ENCODE assay signal across 7 cellular contexts in the genomic region with DNA sequence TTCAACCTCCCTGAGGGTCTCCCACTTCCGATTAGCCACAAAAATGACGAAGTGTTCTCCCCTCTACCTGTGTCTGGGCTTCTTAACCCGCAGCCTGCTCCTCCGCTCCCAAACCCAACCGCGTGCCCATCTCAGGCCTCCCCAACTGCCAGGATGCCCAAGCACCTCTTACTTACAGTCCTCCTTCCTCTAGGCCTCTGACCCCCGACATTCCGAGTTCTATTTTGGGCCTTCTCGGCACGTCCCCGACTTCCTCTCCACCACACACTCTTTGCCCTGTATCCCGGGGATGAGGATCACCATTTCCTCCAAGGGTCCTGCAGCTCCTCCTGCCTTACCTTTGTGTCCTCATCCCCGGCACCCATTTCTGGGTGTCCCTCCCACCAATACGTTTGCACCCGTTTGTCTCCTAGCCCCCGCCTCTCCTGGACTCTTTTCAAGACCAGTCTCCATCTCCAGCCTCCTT. TPM values are rescaled to one million over a fixed set of nuclear protein-coding genes. Genes with fewer than 3 reads are reported as not detected.
DNase-seq lines count a peak whose midpoint lies in the region; ATAC-seq and TF ChIP-seq lines count a peak whose summit lies in the region.

No MANE protein-coding gene starts in this region.

- no peak for ATAC-seq in GM18907 (IDR thresholded peaks at IDR 0.05; ENCODE audit: unreplicated experiment)

- no peaks in the 10 kb centered on the region for H3K9me3 ChIP-seq in GM23248 (ENCODE audit: low read depth)
- no peaks in the 10 kb centered on the region for H3K9me3 ChIP-seq in OCI-LY7 (ENCODE audit: low read length)
- no peaks in the 10 kb centered on the region for H3K9me3 ChIP-seq in ectodermal cell (ENCODE audit: control insufficient read depth, low read length)
- no peaks in the 10 kb centered on the region for H3K9me3 ChIP-seq in neural progenitor cell (ENCODE audit: low read depth)

- TF ChIP-seq CTCF in OCI-LY7 (conservative IDR thresholded peaks at IDR 0.05; ENCODE audit: low read length) (no peak), neural progenitor cell (IDR thresholded peaks at IDR 0.05) (no peak), GM10248 (IDR thresholded peaks at IDR 0.05; ENCODE audit: control extremely low read depth, extremely low read depth, low read depth, missing control alignments) (no peak)

- H3K4me2 ChIP-seq in GM23248 (ENCODE audit: unreplicated experiment) (peak overlapping the region; percentile 94), OCI-LY7 (ENCODE audit: low read length) (peak overlapping the region; percentile 96), neural progenitor cell (peak overlapping the region; percentile 90)

- H4K20me1 ChIP-seq in GM23248 (ENCODE audit: insufficient read depth) (peaks cover 11% of the 10 kb centered on the region; the same call in 1 of the 2 replicates), OCI-LY7 (ENCODE audit: insufficient read depth, low read length) (peaks cover 20% of the 10 kb centered on the region), neural progenitor cell (ENCODE audit: low read depth) (peaks cover 35% of the 10 kb centered on the region)

- in situ Hi-C loops in GM23248 (cut with MboI) = no loop called here

- H3K27me3 Mint-ChIP-seq in neural progenitor cell (ENCODE audit: insufficient read depth, low read depth) = peaks cover 23% of the 10 kb centered on the region

- H3K79me2 ChIP-seq in GM23248 (ENCODE audit: insufficient read depth) = peaks cover 61% of the 10 kb centered on the region
- H3K79me2 ChIP-seq in OCI-LY7 (ENCODE audit: insufficient read depth, low read depth, low read length) = peaks cover 43% of the 10 kb centered on the region
- H3K79me2 ChIP-seq in neural progenitor cell (ENCODE audit: low read depth) = peaks cover 47% of the 10 kb centered on the region

- H3K4me1 ChIP-seq in GM23248 (ENCODE audit: insufficient read depth) = peaks cover 17% of the 10 kb centered on the region
- peaks cover 31% of the 10 kb centered on the region for H3K4me1 ChIP-seq in OCI-LY7 (ENCODE audit: insufficient read depth, low read length, poor library complexity, severe bottlenecking)
- peaks cover 10% of the 10 kb centered on the region for H3K4me1 ChIP-seq in ectodermal cell (ENCODE audit: control insufficient read depth, insufficient read depth, low read length)
- H3K4me1 ChIP-seq in neural progenitor cell = peaks cover 10% of the 10 kb centered on the region

- H3K9me2 ChIP-seq in GM23248 (ENCODE audit: insufficient read depth) (no peaks in the 10 kb centered on the region), OCI-LY7 (ENCODE audit: insufficient read depth, low read length) (no peaks in the 10 kb centered on the region)

- H3K4me1 Mint-ChIP-seq in neural progenitor cell = peaks cover 33% of the 10 kb centered on the region

- WGBS in GM23248 (ENCODE audit: low coverage in 1 of 2, low lambda C conversion rate in 2 of 2, missing lambda C conversion rate in 2 of 2), 2 experiments = 0 to 1% methylated on average over 16 of the region's 16 CpGs
- 2 to 3% methylated on average over 16 of the region's 16 CpGs for WGBS in ectodermal cell, 2 experiments

- no peaks in the 10 kb centered on the region for H3K27me3 ChIP-seq in GM23248 (replicated peaks; ENCODE audit: insufficient read depth)
- H3K27me3 ChIP-seq in ectodermal cell (ENCODE audit: control insufficient read depth, insufficient read depth, low read length, poor library complexity, severe bottlenecking) = no peaks in the 10 kb centered on the region
- no peaks in the 10 kb centered on the region for H3K27me3 ChIP-seq in neural progenitor cell

- POLR2A ChIA-PET in OCI-LY7 (lab: Charles Lee) (interaction anchor here (0.6 to 3.9 kb wide), 11 partner anchors 12 to 361 kb away, joined by 3 to 59 read pairs (median 3); a partner anchor contains a TSS), GM10248 (lab: Yijun Ruan, JAX) (interaction anchor here (0.6 to 2.8 kb wide), 14 partner anchors 9 to 197 kb away, joined by 3 to 25 read pairs (median 5); a partner anchor contains a TSS)

- peak overlapping the region; percentile 95 for H3K4me3 Mint-ChIP-seq in neural progenitor cell

- H2AFZ ChIP-seq in GM23248 = peak overlapping the region; percentile 42
- H2AFZ ChIP-seq in OCI-LY7 (ENCODE audit: low read length) = peak overlapping the region; percentile 12; the same call in 1 of the 2 replicates
- peak overlapping the region; percentile 20 for H2AFZ ChIP-seq in neural progenitor cell (replicated peaks)

- H3K9ac ChIP-seq in GM23248 (peak overlapping the region; percentile 90), neural progenitor cell (peak overlapping the region; percentile 1)

- peak overlapping the region; percentile 100 for H3K27ac Mint-ChIP-seq in neural progenitor cell

- peak overlapping the region; percentile 84 for H3K27ac ChIP-seq in GM23248
- peak overlapping the region; percentile 93 for H3K27ac ChIP-seq in OCI-LY7 (ENCODE audit: low read depth, low read length, poor library complexity, severe bottlenecking)
- H3K27ac ChIP-seq in ectodermal cell (ENCODE audit: insufficient read depth, low read depth, low read length, poor library complexity, severe bottlenecking) = peak overlapping the region; percentile 90
- H3K27ac ChIP-seq in neural progenitor cell = peak overlapping the region; percentile 88

- H3K4me3 ChIP-seq in GM23248 (peak overlapping the region; percentile 92), OCI-LY7 (ENCODE audit: low read depth, low read length, poor library complexity, severe bottlenecking) (peak overlapping the region; percentile 99), ectodermal cell (ENCODE audit: insufficient read depth, low read depth, low read length) (peak overlapping the region; percentile 94), neural progenitor cell (peak overlapping the region; percentile 87)

- BruUV-seq in OCI-LY7 (replicated peaks; lab: Mats Ljungman, UMichigan) = no TSS peak

- peaks cover 25% of the 10 kb centered on the region for H3K36me3 Mint-ChIP-seq in neural progenitor cell

- peaks cover 24% of the 10 kb centered on the region; the same call in 1 of the 2 replicates for H3K36me3 ChIP-seq in GM23248 (ENCODE audit: low read depth)
- peaks cover 61% of the 10 kb centered on the region for H3K36me3 ChIP-seq in OCI-LY7 (ENCODE audit: insufficient read depth, low read length)
- H3K36me3 ChIP-seq in ectodermal cell (ENCODE audit: control insufficient read depth, insufficient read depth, low read length) = peaks cover 24% of the 10 kb centered on the region
- peaks cover 7% of the 10 kb centered on the region for H3K36me3 ChIP-seq in neural progenitor cell

- CTCF ChIA-PET in OCI-LY7 (lab: Charles Lee; ENCODE audit: unreplicated experiment) = interaction anchor here (0.5 to 2.0 kb wide), 7 partner anchors 10 to 1081 kb away, joined by 3 to 17 read pairs (median 4); a partner anchor contains a TSS
- CTCF ChIA-PET in GM10248 (lab: Yijun Ruan, JAX) = interaction anchor here (0.6 to 17.2 kb wide), 56 partner anchors 9 to 714 kb away, joined by 3 to 535 read pairs (median 3); a partner anchor contains a TSS

- intact Hi-C loops in OCI-LY7 (cut with micrococcal nuclease; ENCODE audit: unreplicated experiment) = loop anchor here (1.0 to 5.0 kb wide), 9 partner anchors 28 to 407 kb away; a partner anchor contains a TSS

- DNase-seq in GM23248 = peak; percentile 57
- no peak for DNase-seq in OCI-LY7 (ENCODE audit: low spot score)
- DNase-seq in neural progenitor cell (ENCODE audit: low spot score) = peak; percentile 64
- DNase-seq in kidney tubule cell (ENCODE audit: low spot score) = no peak
- DNase-seq in GM10248 (ENCODE audit: extremely low spot score) = no peak

- peaks cover 3% of the 10 kb centered on the region for H3K9me3 Mint-ChIP-seq in neural progenitor cell

- H3F3A ChIP-seq in GM23248 (ENCODE audit: insufficient read depth) (peaks cover 55% of the 10 kb centered on the region), neural progenitor cell (ENCODE audit: low read depth) (peaks cover 59% of the 10 kb centered on the region)

RNA-seq across cellular contexts. Expression of a gene that starts 0.4 kb away (rescaled TPM):
- total RNA-seq in GM23248 (2014; rRNA removed; shearing (Covaris generic)) = 49.6 and 56.0 TPM in 2 replicates
- polyA plus RNA-seq in GM23248 (2016; fragmentation: Nextera tagmentation; extraction: Ambion mirVana) = 39.4 and 42.0 TPM in 2 replicates
- 110 and 130 TPM in 2 replicates for total RNA-seq in OCI-LY7 (2014; rRNA removed; shearing (Covaris generic))
- 94.2 and 102 TPM in 2 replicates for total RNA-seq in OCI-LY7 (2022)
- 47.9 TPM for polyA plus RNA-seq in ectodermal cell (2013, experiment 1 of 4)
- 47.7 TPM for polyA plus RNA-seq in ectodermal cell (2013, experiment 2 of 4)
- 49.9 TPM for polyA plus RNA-seq in ectodermal cell (2013, experiment 3 of 4)
- polyA plus RNA-seq in ectodermal cell (2013, experiment 4 of 4) = 58.3 TPM
- total RNA-seq in neural progenitor cell (ENCODE audit: low replicate concordance) = 36.8 and 42.4 TPM in 2 replicates

RNA-seq across cellular contexts. Expression of a gene that starts 1.9 kb away (rescaled TPM):
- total RNA-seq in GM23248 (2014; rRNA removed; shearing (Covaris generic)) = 1,045 and 1,312 TPM in 2 replicates
- 2,650 and 2,758 TPM in 2 replicates for polyA plus RNA-seq in GM23248 (2016; fragmentation: Nextera tagmentation; extraction: Ambion mirVana)
- total RNA-seq in OCI-LY7 (2014; rRNA removed; shearing (Covaris generic)) = 1,019 and 1,146 TPM in 2 replicates
- total RNA-seq in OCI-LY7 (2022) (1,064 and 1,119 TPM in 2 replicates), neural progenitor cell (ENCODE audit: low replicate concordance) (704 and 971 TPM in 2 replicates)
- polyA plus RNA-seq in ectodermal cell (2013, experiment 1 of 4) = 1,193 TPM
- 1,076 TPM for polyA plus RNA-seq in ectodermal cell (2013, experiment 2 of 4)
- 793 TPM for polyA plus RNA-seq in ectodermal cell (2013, experiment 3 of 4)
- 912 TPM for polyA plus RNA-seq in ectodermal cell (2013, experiment 4 of 4)

RNA-seq across cellular contexts. Expression of a gene that starts 12.8 kb away (rescaled TPM):
- total RNA-seq in GM23248 (2014; rRNA removed; shearing (Covaris generic)) = 308 and 328 TPM in 2 replicates
- polyA plus RNA-seq in GM23248 (2016; fragmentation: Nextera tagmentation; extraction: Ambion mirVana) = 520 and 545 TPM in 2 replicates
- 6.1 and 7.2 TPM in 2 replicates for total RNA-seq in OCI-LY7 (2014; rRNA removed; shearing (Covaris generic))
- total RNA-seq in OCI-LY7 (2022) (7.6 and 8.9 TPM in 2 replicates), neural progenitor cell (ENCODE audit: low replicate concordance) (9.2 and 25.1 TPM in 2 replicates)
- 25.8 TPM for polyA plus RNA-seq in ectodermal cell (2013, experiment 1 of 4)
- polyA plus RNA-seq in ectodermal cell (2013, experiment 2 of 4) = 26.8 TPM
- 26.6 TPM for polyA plus RNA-seq in ectodermal cell (2013, experiment 3 of 4)
- 32.7 TPM for polyA plus RNA-seq in ectodermal cell (2013, experiment 4 of 4)

RNA-seq across cellular contexts. Expression of a gene that starts 19.8 kb away (rescaled TPM):
- 1.1 TPM in 1 of 2 replicates, not detected in the other for total RNA-seq in GM23248 (2014; rRNA removed; shearing (Covaris generic))
- polyA plus RNA-seq in GM23248 (2016; fragmentation: Nextera tagmentation; extraction: Ambion mirVana) = 0.23 and 0.51 TPM in 2 replicates
- not detected in 2 replicates for total RNA-seq in OCI-LY7 (2014; rRNA removed; shearing (Covaris generic))
- not detected in 2 replicates for total RNA-seq in OCI-LY7 (2022)
- polyA plus RNA-seq in ectodermal cell (2013, experiment 1 of 4) = not detected
- polyA plus RNA-seq in ectodermal cell (2013, experiment 2 of 4) = not detected
- not detected for polyA plus RNA-seq in ectodermal cell (2013, experiment 3 of 4)
- not detected for polyA plus RNA-seq in ectodermal cell (2013, experiment 4 of 4)
- total RNA-seq in neural progenitor cell (ENCODE audit: low replicate concordance) = not detected in 2 replicates

RNA-seq across cellular contexts. Expression of a gene that starts 26.1 kb away (rescaled TPM):
- total RNA-seq in GM23248 (2014; rRNA removed; shearing (Covaris generic)) = not detected in 2 replicates
- polyA plus RNA-seq in GM23248 (2016; fragmentation: Nextera tagmentation; extraction: Ambion mirVana) = 0.51 and 0.98 TPM in 2 replicates
- total RNA-seq in OCI-LY7 (2014; rRNA removed; shearing (Covaris generic)) = not detected in 2 replicates
- total RNA-seq in OCI-LY7 (2022) (not detected in 2 replicates), neural progenitor cell (ENCODE audit: low replicate concordance) (1.4 and 3.0 TPM in 2 replicates)
- polyA plus RNA-seq in ectodermal cell (2013, experiment 1 of 4) = 3.9 TPM
- polyA plus RNA-seq in ectodermal cell (2013, experiment 2 of 4) = 5.1 TPM
- polyA plus RNA-seq in ectodermal cell (2013, experiment 3 of 4) = 3.4 TPM
- polyA plus RNA-seq in ectodermal cell (2013, experiment 4 of 4) = 4.3 TPM

Comparison
In these comparisons a context has a peak if more than half of its experiments do, and no peak if none do; other contexts are left out.
1. DNase-seq: peak in GM23248 (single experiment) and neural progenitor cell (single experiment); none in OCI-LY7 (single experiment), kidney tubule cell (single experiment) and GM10248 (single experiment).
2. RNA of a gene that starts 12.8 kb away (total RNA-seq): 308 to 328 TPM in GM23248; 9.2 to 25.1 TPM in neural progenitor cell and 6.1 to 8.9 TPM in OCI-LY7; every median in the first group is over 10 times any median in the second.
3. Peak in every context shown above with its lines, with median percentiles within 50 percentile points of each other: H2AFZ ChIP-seq, H3K27ac ChIP-seq, H3K4me2 ChIP-seq and H3K4me3 ChIP-seq.